In the genomic region with DNA sequence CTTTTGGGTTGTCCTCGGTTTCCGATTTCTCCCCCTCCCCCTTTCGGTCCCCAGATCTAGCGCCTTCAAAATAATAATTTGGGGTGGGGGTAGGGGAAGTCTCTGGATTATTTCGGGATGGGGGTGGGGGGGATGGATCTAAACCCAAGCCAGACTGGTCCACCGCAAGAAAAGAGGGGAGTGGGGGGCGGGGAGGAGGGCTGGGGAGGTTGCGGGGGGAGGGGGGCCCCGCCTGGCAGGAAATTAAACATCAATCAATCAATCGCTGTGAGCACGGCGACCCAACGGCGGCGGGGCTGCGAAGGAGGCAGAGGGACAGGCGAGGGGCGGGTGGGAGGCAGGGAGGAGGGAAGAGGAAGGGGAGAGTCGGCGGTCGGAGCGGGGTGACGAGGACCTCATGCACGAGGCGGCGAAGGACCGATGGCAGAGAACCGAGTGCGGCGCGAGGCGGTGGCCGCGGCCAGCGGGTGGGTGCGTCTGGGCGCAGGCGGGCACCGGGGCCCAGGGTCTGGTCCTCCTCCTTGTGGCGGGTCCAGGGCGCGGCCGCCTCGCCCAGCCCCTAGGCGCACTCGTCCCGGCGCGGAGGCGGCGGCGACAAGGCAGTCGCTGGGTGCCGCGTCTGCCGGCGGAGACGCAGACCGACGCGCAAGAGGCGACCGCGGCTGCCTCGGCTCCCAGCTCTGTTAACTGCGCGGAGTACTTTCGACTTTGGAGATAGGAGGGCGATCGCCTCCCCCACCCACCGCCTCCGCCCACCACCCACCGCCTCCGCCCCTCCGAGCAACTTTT, we compare ENCODE assay signal across 8 cellular contexts. TPM values are rescaled to one million over a fixed set of nuclear protein-coding genes. Genes with fewer than 3 reads are reported as not detected.
DNase-seq lines count a peak whose midpoint lies in the region; ATAC-seq and TF ChIP-seq lines count a peak whose summit lies in the region.

No MANE protein-coding gene starts in this region.

- no peak overlapping the region for H3K27ac ChIP-seq in GM23338 (ENCODE audit: low read depth)
- peak overlapping the region in 6 of 10 donors; percentile 41 to 78 (median 66) for H3K27ac ChIP-seq in heart right ventricle

- H3F3A ChIP-seq in GM23338 (replicated peaks; ENCODE audit: low read depth), result peaks cover 14% of the 10 kb centered on the region

- H3K36me3 Mint-ChIP-seq in GM23338 (ENCODE audit: low read depth), result no peaks in the 10 kb centered on the region
- H3K36me3 Mint-ChIP-seq in activated T-helper 2 cell treated with anti-CD3 and anti-CD28 coated beads, Interferon-gamma antibody, Interleukin-2, Interleukin-4, amounts not matched to agents 10 μg/mL and 5 μg/mL and 100 μg/mL, durations not matched to agents 14 hours and 24 hours and 36 hours (ENCODE audit: low read depth), result no peaks in the 10 kb centered on the region

- no peaks in the 10 kb centered on the region for H3K9me2 ChIP-seq in GM23338 (ENCODE audit: insufficient read depth)

- H3K4me1 Mint-ChIP-seq in GM23338, result peaks cover 23% of the 10 kb centered on the region
- H3K4me1 Mint-ChIP-seq in activated T-helper 2 cell treated with anti-CD3 and anti-CD28 coated beads, Interferon-gamma antibody, Interleukin-2, Interleukin-4, amounts not matched to agents 10 μg/mL and 5 μg/mL and 100 μg/mL, durations not matched to agents 14 hours and 24 hours and 36 hours (ENCODE audit: low read depth), result peaks cover 17% of the 10 kb centered on the region

- peak overlapping the region; percentile 96 for H3K4me2 ChIP-seq in GM23338

- 0 to 1% methylated on average over 64 to 75 of the region's 75 CpGs for WGBS in heart right ventricle, 2 donors

- no peak for TF ChIP-seq CTCF in GM23338 (conservative IDR thresholded peaks at IDR 0.05; ENCODE audit: low read depth in 2 of 2)
- TF ChIP-seq CTCF in heart right ventricle (IDR thresholded peaks at IDR 0.05), result no peak
- no peak for TF ChIP-seq CTCF in retinal pigment epithelial cell (conservative IDR thresholded peaks at IDR 0.05; ENCODE audit: low read depth, low read length)

- peaks cover 5% of the 10 kb centered on the region; the same call in 2 of the 3 replicates for H3K9me3 Mint-ChIP-seq in GM23338
- H3K9me3 Mint-ChIP-seq in activated T-helper 2 cell treated with anti-CD3 and anti-CD28 coated beads, Interferon-gamma antibody, Interleukin-2, Interleukin-4, amounts not matched to agents 10 μg/mL and 5 μg/mL and 100 μg/mL, durations not matched to agents 14 hours and 24 hours and 36 hours, result no peaks in the 10 kb centered on the region

- ATAC-seq in GM23338 (peak; percentile 3), heart right ventricle (peak in 4 of 8 donors; percentile 3 to 45 (median 20)), HG03565 (IDR thresholded peaks at IDR 0.05; ENCODE audit: unreplicated experiment) (no peak)

- peaks cover 62% of the 10 kb centered on the region for H3K27me3 Mint-ChIP-seq in GM23338 (ENCODE audit: insufficient read depth, low read depth, poor library complexity)
- H3K27me3 Mint-ChIP-seq in activated T-helper 2 cell treated with anti-CD3 and anti-CD28 coated beads, Interferon-gamma antibody, Interleukin-2, Interleukin-4, amounts not matched to agents 10 μg/mL and 5 μg/mL and 100 μg/mL, durations not matched to agents 14 hours and 24 hours and 36 hours (ENCODE audit: low read depth), result peaks cover 53% of the 10 kb centered on the region

- no peak overlapping the region for H3K27ac Mint-ChIP-seq in GM23338
- H3K27ac Mint-ChIP-seq in activated T-helper 2 cell treated with anti-CD3 and anti-CD28 coated beads, Interferon-gamma antibody, Interleukin-2, Interleukin-4, amounts not matched to agents 10 μg/mL and 5 μg/mL and 100 μg/mL, durations not matched to agents 14 hours and 24 hours and 36 hours, result no peak overlapping the region

- no peaks in the 10 kb centered on the region for H3K9me3 ChIP-seq in heart right ventricle

- peak overlapping the region; percentile 94 for H2AFZ ChIP-seq in GM23338

- peak overlapping the region; percentile 79 for H3K4me3 Mint-ChIP-seq in GM23338
- H3K4me3 Mint-ChIP-seq in activated T-helper 2 cell treated with anti-CD3 and anti-CD28 coated beads, Interferon-gamma antibody, Interleukin-2, Interleukin-4, amounts not matched to agents 10 μg/mL and 5 μg/mL and 100 μg/mL, durations not matched to agents 14 hours and 24 hours and 36 hours (ENCODE audit: low read depth), result peak overlapping the region; percentile 60

- H3K36me3 ChIP-seq in GM23338 (ENCODE audit: insufficient read depth) (no peaks in the 10 kb centered on the region), heart right ventricle (no peaks in the 10 kb centered on the region)

- H3K79me2 ChIP-seq in GM23338 (replicated peaks; ENCODE audit: insufficient read depth), result no peaks in the 10 kb centered on the region; the same call in 1 of the 2 replicates

- H3K27me3 ChIP-seq in GM23338 (ENCODE audit: insufficient read depth) (peaks cover 79% of the 10 kb centered on the region), heart right ventricle (peaks cover 14 to 91% (median 81%) of the 10 kb centered on the region in 7 donors)

- DNase-seq in ELF-1 (ENCODE audit: low read depth, low spot score) (peak; percentile 56), GM23338 (ENCODE audit: low spot score) (peak; percentile 64), NCI-H1694 (lab: John Stamatoyannopoulos, UW) (peak; percentile 36), heart right ventricle (no peak), retinal pigment epithelial cell (ENCODE audit: low read depth) (no peak), DMS79 (lab: John Stamatoyannopoulos, UW) (no peak)
- DNase-seq in activated T-helper 2 cell treated with anti-CD3 and anti-CD28 coated beads, Interferon-gamma antibody, Interleukin-2, Interleukin-4, amounts not matched to agents 10 μg/mL and 5 μg/mL and 100 μg/mL, durations not matched to agents 14 hours and 24 hours and 36 hours (ENCODE audit: low spot score), result no peak

- intact Hi-C loops in activated T-helper 2 cell treated with anti-CD3 and anti-CD28 coated beads, Interferon-gamma antibody, Interleukin-2, Interleukin-4, amounts not matched to agents 10 μg/mL and 5 μg/mL and 100 μg/mL, durations not matched to agents 14 hours and 24 hours and 36 hours (cut with micrococcal nuclease), result no loop called here
- intact Hi-C loops in heart right ventricle (cut with DNase I), result loop anchor here in 1 of 10 donors (10.0 kb wide), 1 partner anchor 1143 kb away; no protein-coding TSS in a partner anchor

- H3K4me3 ChIP-seq in GM23338, result peak overlapping the region; percentile 81
- H3K4me3 ChIP-seq in heart right ventricle, result peak overlapping the region; percentile 61 to 99 (median 86)
- peak overlapping the region; percentile 75 for H3K4me3 ChIP-seq in retinal pigment epithelial cell (ENCODE audit: low read length)

- no peaks in the 10 kb centered on the region for H4K20me1 ChIP-seq in GM23338 (replicated peaks; ENCODE audit: insufficient read depth)

- H3K4me1 ChIP-seq in GM23338 (ENCODE audit: insufficient read depth) (peaks cover 32% of the 10 kb centered on the region), heart right ventricle (peaks cover 13 to 58% (median 39%) of the 10 kb centered on the region in 9 donors)

RNA-seq across cellular contexts. Expression of a gene that starts 0.5 kb away (rescaled TPM):
- 5.7 and 6.0 TPM in 2 replicates for total RNA-seq in GM23338 (2014; rRNA removed; shearing (Covaris generic))
- polyA plus RNA-seq in GM23338 (2016; fragmentation: Nextera tagmentation; extraction: Ambion mirVana), result 1.6 and 2.0 TPM in 2 replicates
- total RNA-seq in activated T-helper 2 cell treated with anti-CD3 and anti-CD28 coated beads, Interferon-gamma antibody, Interleukin-2, Interleukin-4, amounts not matched to agents 10 μg/mL and 5 μg/mL and 100 μg/mL, durations not matched to agents 14 hours and 24 hours and 36 hours, result 0.05 TPM in 2 replicates
- 1 to 10 TPM in 4 of 10 donors, under 1 TPM in 6; 0.42 to 2.3 (median 0.89) TPM for total RNA-seq in heart right ventricle
- polyA plus RNA-seq in heart right ventricle, result under 1 TPM; 0.29 to 0.59 TPM

Comparison
In these comparisons a context has a peak if more than half of its experiments do, and no peak if none do; other contexts are left out.
1. DNase-seq: peak in ELF-1 (single experiment), GM23338 (single experiment) and NCI-H1694 (single experiment); none in activated T-helper 2 cell treated with anti-CD3 and anti-CD28 coated beads, Interferon-gamma antibody, Interleukin-2, Interleukin-4, amounts not matched to agents 10 μg/mL and 5 μg/mL and 100 μg/mL, durations not matched to agents 14 hours and 24 hours and 36 hours (single experiment), heart right ventricle (0 of 2), retinal pigment epithelial cell (single experiment) and DMS79 (single experiment).
2. Peak in every context shown above with its lines, with median percentiles within 50 percentile points of each other: H3K4me3 ChIP-seq.